ENCODE assay signal across 1 cellular context in the genomic region with DNA sequence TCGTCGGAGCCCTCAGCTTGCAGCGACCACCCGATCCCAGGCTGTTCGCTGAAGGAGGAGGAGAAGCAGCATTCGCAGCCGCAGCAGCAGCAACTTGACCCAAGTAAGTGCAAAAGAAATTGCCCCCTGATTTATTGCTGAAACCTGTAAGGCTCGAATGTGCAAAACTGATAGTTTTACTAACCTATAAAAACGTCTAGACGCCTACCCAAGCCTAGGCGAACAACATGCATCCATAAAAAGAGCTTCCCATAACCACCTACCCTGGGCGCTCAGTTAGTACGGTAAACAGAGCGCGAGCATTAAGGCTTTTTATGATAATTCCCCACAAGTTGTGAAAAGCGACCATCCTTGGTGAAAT.
TF ChIP-seq lines count a peak whose summit lies in the region.

No MANE protein-coding gene starts in this region.

TF ChIP-seq in WTC11, 78 proteins besides CTCF, POLR2A, EP300 and RAD21 (continued from another document):
- TF ChIP-seq, protein P1, sequence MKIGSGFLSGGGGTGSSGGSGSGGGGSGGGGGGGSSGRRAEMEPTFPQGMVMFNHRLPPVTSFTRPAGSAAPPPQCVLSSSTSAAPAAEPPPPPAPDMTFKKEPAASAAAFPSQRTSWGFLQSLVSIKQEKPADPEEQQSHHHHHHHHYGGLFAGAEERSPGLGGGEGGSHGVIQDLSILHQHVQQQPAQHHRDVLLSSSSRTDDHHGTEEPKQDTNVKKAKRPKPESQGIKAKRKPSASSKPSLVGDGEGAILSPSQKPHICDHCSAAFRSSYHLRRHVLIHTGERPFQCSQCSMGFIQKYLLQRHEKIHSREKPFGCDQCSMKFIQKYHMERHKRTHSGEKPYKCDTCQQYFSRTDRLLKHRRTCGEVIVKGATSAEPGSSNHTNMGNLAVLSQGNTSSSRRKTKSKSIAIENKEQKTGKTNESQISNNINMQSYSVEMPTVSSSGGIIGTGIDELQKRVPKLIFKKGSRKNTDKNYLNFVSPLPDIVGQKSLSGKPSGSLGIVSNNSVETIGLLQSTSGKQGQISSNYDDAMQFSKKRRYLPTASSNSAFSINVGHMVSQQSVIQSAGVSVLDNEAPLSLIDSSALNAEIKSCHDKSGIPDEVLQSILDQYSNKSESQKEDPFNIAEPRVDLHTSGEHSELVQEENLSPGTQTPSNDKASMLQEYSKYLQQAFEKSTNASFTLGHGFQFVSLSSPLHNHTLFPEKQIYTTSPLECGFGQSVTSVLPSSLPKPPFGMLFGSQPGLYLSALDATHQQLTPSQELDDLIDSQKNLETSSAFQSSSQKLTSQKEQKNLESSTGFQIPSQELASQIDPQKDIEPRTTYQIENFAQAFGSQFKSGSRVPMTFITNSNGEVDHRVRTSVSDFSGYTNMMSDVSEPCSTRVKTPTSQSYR (CRISPR knock-in tag; IDR thresholded peaks at IDR 0.05), result no peak
- TF ChIP-seq ZNF219 (CRISPR knock-in tag; IDR thresholded peaks at IDR 0.05; ENCODE audit: borderline replicate concordance), result no peak
- TF ChIP-seq, protein P2, sequence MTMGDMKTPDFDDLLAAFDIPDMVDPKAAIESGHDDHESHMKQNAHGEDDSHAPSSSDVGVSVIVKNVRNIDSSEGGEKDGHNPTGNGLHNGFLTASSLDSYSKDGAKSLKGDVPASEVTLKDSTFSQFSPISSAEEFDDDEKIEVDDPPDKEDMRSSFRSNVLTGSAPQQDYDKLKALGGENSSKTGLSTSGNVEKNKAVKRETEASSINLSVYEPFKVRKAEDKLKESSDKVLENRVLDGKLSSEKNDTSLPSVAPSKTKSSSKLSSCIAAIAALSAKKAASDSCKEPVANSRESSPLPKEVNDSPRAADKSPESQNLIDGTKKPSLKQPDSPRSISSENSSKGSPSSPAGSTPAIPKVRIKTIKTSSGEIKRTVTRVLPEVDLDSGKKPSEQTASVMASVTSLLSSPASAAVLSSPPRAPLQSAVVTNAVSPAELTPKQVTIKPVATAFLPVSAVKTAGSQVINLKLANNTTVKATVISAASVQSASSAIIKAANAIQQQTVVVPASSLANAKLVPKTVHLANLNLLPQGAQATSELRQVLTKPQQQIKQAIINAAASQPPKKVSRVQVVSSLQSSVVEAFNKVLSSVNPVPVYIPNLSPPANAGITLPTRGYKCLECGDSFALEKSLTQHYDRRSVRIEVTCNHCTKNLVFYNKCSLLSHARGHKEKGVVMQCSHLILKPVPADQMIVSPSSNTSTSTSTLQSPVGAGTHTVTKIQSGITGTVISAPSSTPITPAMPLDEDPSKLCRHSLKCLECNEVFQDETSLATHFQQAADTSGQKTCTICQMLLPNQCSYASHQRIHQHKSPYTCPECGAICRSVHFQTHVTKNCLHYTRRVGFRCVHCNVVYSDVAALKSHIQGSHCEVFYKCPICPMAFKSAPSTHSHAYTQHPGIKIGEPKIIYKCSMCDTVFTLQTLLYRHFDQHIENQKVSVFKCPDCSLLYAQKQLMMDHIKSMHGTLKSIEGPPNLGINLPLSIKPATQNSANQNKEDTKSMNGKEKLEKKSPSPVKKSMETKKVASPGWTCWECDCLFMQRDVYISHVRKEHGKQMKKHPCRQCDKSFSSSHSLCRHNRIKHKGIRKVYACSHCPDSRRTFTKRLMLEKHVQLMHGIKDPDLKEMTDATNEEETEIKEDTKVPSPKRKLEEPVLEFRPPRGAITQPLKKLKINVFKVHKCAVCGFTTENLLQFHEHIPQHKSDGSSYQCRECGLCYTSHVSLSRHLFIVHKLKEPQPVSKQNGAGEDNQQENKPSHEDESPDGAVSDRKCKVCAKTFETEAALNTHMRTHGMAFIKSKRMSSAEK (CRISPR knock-in tag; IDR thresholded peaks at IDR 0.05; ENCODE audit: borderline replicate concordance), result no peak
- TF ChIP-seq ZBTB21 (CRISPR knock-in tag; IDR thresholded peaks at IDR 0.05; ENCODE audit: borderline replicate concordance), result no peak
- TF ChIP-seq SMAD4 (CRISPR knock-in tag; IDR thresholded peaks at IDR 0.05), result no peak
- TF ChIP-seq, protein P3, sequence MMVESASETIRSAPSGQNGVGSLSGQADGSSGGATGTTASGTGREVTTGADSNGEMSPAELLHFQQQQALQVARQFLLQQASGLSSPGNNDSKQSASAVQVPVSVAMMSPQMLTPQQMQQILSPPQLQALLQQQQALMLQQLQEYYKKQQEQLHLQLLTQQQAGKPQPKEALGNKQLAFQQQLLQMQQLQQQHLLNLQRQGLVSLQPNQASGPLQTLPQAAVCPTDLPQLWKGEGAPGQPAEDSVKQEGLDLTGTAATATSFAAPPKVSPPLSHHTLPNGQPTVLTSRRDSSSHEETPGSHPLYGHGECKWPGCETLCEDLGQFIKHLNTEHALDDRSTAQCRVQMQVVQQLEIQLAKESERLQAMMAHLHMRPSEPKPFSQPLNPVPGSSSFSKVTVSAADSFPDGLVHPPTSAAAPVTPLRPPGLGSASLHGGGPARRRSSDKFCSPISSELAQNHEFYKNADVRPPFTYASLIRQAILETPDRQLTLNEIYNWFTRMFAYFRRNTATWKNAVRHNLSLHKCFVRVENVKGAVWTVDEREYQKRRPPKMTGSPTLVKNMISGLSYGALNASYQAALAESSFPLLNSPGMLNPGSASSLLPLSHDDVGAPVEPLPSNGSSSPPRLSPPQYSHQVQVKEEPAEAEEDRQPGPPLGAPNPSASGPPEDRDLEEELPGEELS (CRISPR knock-in tag; IDR thresholded peaks at IDR 0.05), result no peak
- no peak for TF ChIP-seq PRRX2 (CRISPR knock-in tag; IDR thresholded peaks at IDR 0.05)
- TF ChIP-seq, protein P4, sequence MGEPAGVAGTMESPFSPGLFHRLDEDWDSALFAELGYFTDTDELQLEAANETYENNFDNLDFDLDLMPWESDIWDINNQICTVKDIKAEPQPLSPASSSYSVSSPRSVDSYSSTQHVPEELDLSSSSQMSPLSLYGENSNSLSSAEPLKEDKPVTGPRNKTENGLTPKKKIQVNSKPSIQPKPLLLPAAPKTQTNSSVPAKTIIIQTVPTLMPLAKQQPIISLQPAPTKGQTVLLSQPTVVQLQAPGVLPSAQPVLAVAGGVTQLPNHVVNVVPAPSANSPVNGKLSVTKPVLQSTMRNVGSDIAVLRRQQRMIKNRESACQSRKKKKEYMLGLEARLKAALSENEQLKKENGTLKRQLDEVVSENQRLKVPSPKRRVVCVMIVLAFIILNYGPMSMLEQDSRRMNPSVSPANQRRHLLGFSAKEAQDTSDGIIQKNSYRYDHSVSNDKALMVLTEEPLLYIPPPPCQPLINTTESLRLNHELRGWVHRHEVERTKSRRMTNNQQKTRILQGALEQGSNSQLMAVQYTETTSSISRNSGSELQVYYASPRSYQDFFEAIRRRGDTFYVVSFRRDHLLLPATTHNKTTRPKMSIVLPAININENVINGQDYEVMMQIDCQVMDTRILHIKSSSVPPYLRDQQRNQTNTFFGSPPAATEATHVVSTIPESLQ (CRISPR knock-in tag; IDR thresholded peaks at IDR 0.05), result no peak
- TF ChIP-seq, protein P5, sequence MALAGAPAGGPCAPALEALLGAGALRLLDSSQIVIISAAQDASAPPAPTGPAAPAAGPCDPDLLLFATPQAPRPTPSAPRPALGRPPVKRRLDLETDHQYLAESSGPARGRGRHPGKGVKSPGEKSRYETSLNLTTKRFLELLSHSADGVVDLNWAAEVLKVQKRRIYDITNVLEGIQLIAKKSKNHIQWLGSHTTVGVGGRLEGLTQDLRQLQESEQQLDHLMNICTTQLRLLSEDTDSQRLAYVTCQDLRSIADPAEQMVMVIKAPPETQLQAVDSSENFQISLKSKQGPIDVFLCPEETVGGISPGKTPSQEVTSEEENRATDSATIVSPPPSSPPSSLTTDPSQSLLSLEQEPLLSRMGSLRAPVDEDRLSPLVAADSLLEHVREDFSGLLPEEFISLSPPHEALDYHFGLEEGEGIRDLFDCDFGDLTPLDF (CRISPR knock-in tag; IDR thresholded peaks at IDR 0.05), result no peak
- TF ChIP-seq, protein P6, sequence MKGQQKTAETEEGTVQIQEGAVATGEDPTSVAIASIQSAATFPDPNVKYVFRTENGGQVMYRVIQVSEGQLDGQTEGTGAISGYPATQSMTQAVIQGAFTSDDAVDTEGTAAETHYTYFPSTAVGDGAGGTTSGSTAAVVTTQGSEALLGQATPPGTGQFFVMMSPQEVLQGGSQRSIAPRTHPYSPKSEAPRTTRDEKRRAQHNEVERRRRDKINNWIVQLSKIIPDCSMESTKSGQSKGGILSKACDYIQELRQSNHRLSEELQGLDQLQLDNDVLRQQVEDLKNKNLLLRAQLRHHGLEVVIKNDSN (CRISPR knock-in tag; IDR thresholded peaks at IDR 0.05), result no peak
- TF ChIP-seq KAT7 (CRISPR knock-in tag; IDR thresholded peaks at IDR 0.05; ENCODE audit: borderline replicate concordance), result no peak
- no peak for TF ChIP-seq ZNF232 (CRISPR knock-in tag; IDR thresholded peaks at IDR 0.05)
- TF ChIP-seq EMX1 (CRISPR knock-in tag; IDR thresholded peaks at IDR 0.05), result no peak
- TF ChIP-seq, protein P7, sequence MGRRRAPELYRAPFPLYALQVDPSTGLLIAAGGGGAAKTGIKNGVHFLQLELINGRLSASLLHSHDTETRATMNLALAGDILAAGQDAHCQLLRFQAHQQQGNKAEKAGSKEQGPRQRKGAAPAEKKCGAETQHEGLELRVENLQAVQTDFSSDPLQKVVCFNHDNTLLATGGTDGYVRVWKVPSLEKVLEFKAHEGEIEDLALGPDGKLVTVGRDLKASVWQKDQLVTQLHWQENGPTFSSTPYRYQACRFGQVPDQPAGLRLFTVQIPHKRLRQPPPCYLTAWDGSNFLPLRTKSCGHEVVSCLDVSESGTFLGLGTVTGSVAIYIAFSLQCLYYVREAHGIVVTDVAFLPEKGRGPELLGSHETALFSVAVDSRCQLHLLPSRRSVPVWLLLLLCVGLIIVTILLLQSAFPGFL (CRISPR knock-in tag; IDR thresholded peaks at IDR 0.05; ENCODE audit: borderline replicate concordance), result no peak
- TF ChIP-seq SOX15 (CRISPR knock-in tag; IDR thresholded peaks at IDR 0.05), result no peak
- TF ChIP-seq MXD4 (CRISPR knock-in tag; IDR thresholded peaks at IDR 0.05; ENCODE audit: borderline replicate concordance), result no peak
- TF ChIP-seq, protein P8, sequence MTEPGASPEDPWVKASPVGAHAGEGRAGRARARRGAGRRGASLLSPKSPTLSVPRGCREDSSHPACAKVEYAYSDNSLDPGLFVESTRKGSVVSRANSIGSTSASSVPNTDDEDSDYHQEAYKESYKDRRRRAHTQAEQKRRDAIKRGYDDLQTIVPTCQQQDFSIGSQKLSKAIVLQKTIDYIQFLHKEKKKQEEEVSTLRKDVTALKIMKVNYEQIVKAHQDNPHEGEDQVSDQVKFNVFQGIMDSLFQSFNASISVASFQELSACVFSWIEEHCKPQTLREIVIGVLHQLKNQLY (CRISPR knock-in tag; IDR thresholded peaks at IDR 0.05), result no peak
- TF ChIP-seq GABPB1 (CRISPR knock-in tag; IDR thresholded peaks at IDR 0.05), result no peak
